Comparison of ENCODE assay signal across 1 cellular context in the genomic region with DNA sequence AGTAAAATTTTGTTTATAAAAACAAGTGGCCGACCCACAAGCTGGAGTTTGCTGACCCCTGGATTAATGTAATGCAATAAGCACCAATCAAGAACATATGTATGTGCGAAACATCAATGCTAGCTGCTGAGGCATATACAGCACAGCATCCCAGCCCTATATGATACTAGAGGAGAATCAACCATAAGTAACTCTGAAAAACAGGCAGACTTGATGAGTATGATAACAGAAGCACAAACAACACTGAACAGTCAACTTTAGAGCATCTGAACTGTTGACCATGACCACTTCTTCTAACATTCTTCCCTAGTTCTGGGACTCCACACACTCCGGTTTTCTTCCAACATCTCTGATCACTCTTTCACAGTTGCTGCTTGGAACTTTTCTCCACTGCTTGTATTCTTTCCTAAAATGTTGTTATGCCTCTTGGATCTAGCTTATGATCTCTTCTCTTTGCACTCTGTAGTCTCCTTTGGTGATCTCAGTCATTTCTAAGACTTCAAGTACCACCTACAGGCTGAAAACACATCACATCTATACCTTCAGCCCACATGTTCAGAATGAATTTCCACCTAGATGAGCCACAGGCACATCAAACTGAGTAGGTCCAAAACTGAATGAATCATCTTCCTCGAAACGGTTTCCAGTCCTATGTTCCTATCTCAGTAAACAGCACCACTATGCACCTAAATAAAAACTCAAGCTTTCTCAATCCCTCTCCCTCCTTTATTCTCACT.
TF ChIP-seq lines count a peak whose summit lies in the region.

No MANE protein-coding gene starts in this region.

TF ChIP-seq in GM12878, 131 proteins besides CTCF, POLR2A, EP300 and RAD21:
- TF ChIP-seq TARDBP (IDR thresholded peaks at IDR 0.05; ENCODE audit: borderline replicate concordance): no peak
- TF ChIP-seq, protein P1, sequence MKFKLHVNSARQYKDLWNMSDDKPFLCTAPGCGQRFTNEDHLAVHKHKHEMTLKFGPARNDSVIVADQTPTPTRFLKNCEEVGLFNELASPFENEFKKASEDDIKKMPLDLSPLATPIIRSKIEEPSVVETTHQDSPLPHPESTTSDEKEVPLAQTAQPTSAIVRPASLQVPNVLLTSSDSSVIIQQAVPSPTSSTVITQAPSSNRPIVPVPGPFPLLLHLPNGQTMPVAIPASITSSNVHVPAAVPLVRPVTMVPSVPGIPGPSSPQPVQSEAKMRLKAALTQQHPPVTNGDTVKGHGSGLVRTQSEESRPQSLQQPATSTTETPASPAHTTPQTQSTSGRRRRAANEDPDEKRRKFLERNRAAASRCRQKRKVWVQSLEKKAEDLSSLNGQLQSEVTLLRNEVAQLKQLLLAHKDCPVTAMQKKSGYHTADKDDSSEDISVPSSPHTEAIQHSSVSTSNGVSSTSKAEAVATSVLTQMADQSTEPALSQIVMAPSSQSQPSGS (IDR thresholded peaks at IDR 0.05; ENCODE audit: low read length): no peak
- TF ChIP-seq PKNOX1 (IDR thresholded peaks at IDR 0.05): no peak
- TF ChIP-seq ZNF384 (IDR thresholded peaks at IDR 0.05; ENCODE audit: borderline replicate concordance, low read depth, low read length): no peak
- TF ChIP-seq NFXL1 (IDR thresholded peaks at IDR 0.05; ENCODE audit: borderline replicate concordance): no peak
